23 cellular contexts compared by ENCODE assay signal in genomic region chr3:193992062-193992461, GRCh38.
"Had no signal": no experiment of that assay in that cellular context is flagged by ENCODE, and none has a peak within 500 bp of the region (broad histone marks: within the 10 kb centered on the region; RNA-seq: fewer than 3 reads in every experiment).

No MANE protein-coding gene starts in this region.

- H3K36me3 ChIP-seq: colonic mucosa, gastroesophageal sphincter, heart left ventricle, left lung, lower lobe of right lung had no signal

- H3K79me2 ChIP-seq: hepatocyte had no signal

- H3K27ac ChIP-seq: colonic mucosa, epithelial cell of prostate, foreskin keratinocyte, gastroesophageal sphincter, heart left ventricle, hepatocyte, left lung, lower lobe of right lung had no signal

- H3K36me3 Mint-ChIP-seq: immature natural killer cell had no signal

- DNase-seq: colonic mucosa; cortex of kidney; effector CD8-positive, alpha-beta T cell; effector memory CD8-positive, alpha-beta T cell; erythroblast; heart left ventricle; hypothalamus; immature natural killer cell; islet precursor cell; kidney; kidney glomerular epithelial cell; left lung; left ventricle myocardium superior; lower lobe of right lung; mesenchymal stem cell; midbrain; naive thymus-derived CD4-positive, alpha-beta T cell had no signal

- H3K27me3 ChIP-seq: colonic mucosa, foreskin keratinocyte, gastroesophageal sphincter, hepatocyte, left lung had no signal

- H3K9me3 Mint-ChIP-seq: dendritic cell treated with granulocyte-macrophage colony-stimulating factor and Interleukin-4, amounts not matched to agents 40 ng/mL and 50 ng/mL, for 4 days; effector memory CD8-positive, alpha-beta T cell had no signal

- H3K9me3 ChIP-seq: colonic mucosa, gastroesophageal sphincter, left lung, lower lobe of right lung had no signal

- H3K4me3 Mint-ChIP-seq: dendritic cell treated with granulocyte-macrophage colony-stimulating factor and Interleukin-4, amounts not matched to agents 40 ng/mL and 50 ng/mL, for 4 days; effector memory CD8-positive, alpha-beta T cell; endodermal cell; immature natural killer cell; naive thymus-derived CD4-positive, alpha-beta T cell had no signal

- H3K4me1 ChIP-seq: colonic mucosa, foreskin keratinocyte, left lung had no signal

- H3K27ac Mint-ChIP-seq: dendritic cell treated with granulocyte-macrophage colony-stimulating factor and Interleukin-4, amounts not matched to agents 40 ng/mL and 50 ng/mL, for 4 days; effector memory CD8-positive, alpha-beta T cell; endodermal cell; immature natural killer cell had no signal

- H3K4me2 ChIP-seq: hepatocyte had no signal

- H2AFZ ChIP-seq: hepatocyte had no signal

- H3K4me3 ChIP-seq: colonic mucosa, gastroesophageal sphincter, heart left ventricle, hepatocyte, left lung, lower lobe of right lung had no signal

- H3K4me1 Mint-ChIP-seq: immature natural killer cell; naive thymus-derived CD4-positive, alpha-beta T cell had no signal
